10 cellular contexts compared by ENCODE assay signal in the genomic region with DNA sequence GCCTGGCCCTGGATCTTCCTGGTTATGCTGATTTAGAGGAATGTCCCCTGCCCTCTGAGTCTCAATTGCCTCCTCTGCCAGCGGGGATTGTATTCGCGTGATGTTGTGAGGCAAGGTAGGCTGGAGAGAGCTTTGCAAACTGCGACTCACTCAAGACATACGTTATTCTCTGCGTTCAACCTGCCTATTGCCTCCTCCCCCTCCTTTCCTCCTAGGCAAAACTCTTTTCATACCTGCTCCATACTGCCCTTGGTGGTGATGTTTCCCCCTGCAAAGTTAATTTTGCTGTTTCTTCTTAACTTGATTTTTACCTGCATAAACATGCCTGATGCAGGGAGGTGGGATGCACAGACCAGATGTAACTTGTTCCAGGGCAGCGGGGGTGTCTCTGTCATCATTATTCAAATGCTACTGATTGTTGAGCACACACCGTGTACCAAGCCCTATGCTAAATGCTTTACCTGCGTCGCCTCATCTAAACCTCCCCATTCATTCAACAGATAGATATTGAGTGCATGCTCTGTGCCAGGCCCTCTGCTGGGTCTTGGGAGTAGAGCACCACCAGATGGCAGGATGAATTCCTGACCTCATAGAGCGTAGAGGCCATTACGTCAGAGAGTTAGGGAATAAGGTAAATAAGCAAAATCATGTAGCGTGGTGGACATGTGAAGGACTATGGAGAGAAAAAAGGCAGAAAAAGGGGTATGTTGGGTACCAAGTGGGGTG. TPM values are rescaled to one million over a fixed set of nuclear protein-coding genes. Genes with fewer than 3 reads are reported as not detected.
DNase-seq lines count a peak whose midpoint lies in the region; ATAC-seq and TF ChIP-seq lines count a peak whose summit lies in the region.
"Had no signal": no experiment of that assay in that cellular context is flagged by ENCODE, and none has a peak within 500 bp of the region (broad histone marks: within the 10 kb centered on the region; RNA-seq: fewer than 3 reads in every experiment).

No MANE protein-coding gene starts in this region.

- POLR2A ChIA-PET in AG04450 (lab: Yijun Ruan, JAX): no interaction called here

- intact Hi-C loops in left ventricle myocardium superior (cut with micrococcal nuclease): no loop called here

- H3K4me3 ChIP-seq in AG04450 (ENCODE audit: low read depth, low read length): no peak overlapping the region

- in situ Hi-C loops in SK-MEL-5 (cut with HindIII; ENCODE audit: low pct_unique_long_range_greater_than_20kb, low sequenced_read_pairs): no loop called here

- H3K27me3 ChIP-seq in AG04450 (ENCODE audit: control insufficient read depth, insufficient read depth, low read length): peaks cover 4% of the 10 kb centered on the region

- DNase-seq in AG04450 (ENCODE audit: low read depth, low spot score) (no peak), HCEC 1CT (peak; percentile 11), SK-MEL-5 (ENCODE audit: low read depth, low spot score) (peak; percentile 63), left ventricle myocardium superior (no peak), GM03348 (ENCODE audit: low spot score) (no peak), inferior parietal cortex (ENCODE audit: extremely low spot score) (no peak), medulla oblongata (ENCODE audit: extremely low spot score) (no peak)
- DNase-seq in activated naive CD4-positive, alpha-beta T cell (lab: John Stamatoyannopoulos, UW): no peak
- DNase-seq: left cardiac atrium, T1000 had no signal

- peak; percentile 20; the same call in 1 of the 2 replicates for TF ChIP-seq CTCF in AG04450 (IDR thresholded peaks at IDR 0.05; ENCODE audit: low read depth, low read length)

- H3K9me3 ChIP-seq in AG04450 (ENCODE audit: control insufficient read depth, insufficient read depth, low read length): no peaks in the 10 kb centered on the region

- ATAC-seq in left ventricle myocardium superior: peak; percentile 63

- H3K27ac ChIP-seq in AG04450 (ENCODE audit: low read depth, low read length): no peak overlapping the region

- CTCF ChIA-PET in AG04450 (lab: Charles Lee): no interaction called here

RNA-seq across cellular contexts. Expression of a gene that starts 29.0 kb away (rescaled TPM):
- not detected in 2 replicates for polyA plus RNA-seq in AG04450 (2011; rRNA removed)
- polyA minus RNA-seq in AG04450 (2011; rRNA and poly(A)+ RNA removed): not detected in 2 replicates
- total RNA-seq in SK-MEL-5 (2014; rRNA removed; shearing (Covaris generic)): 0.03 TPM in 1 of 2 replicates, not detected in the other
- polyA plus RNA-seq in SK-MEL-5 (2015; cell fraction: cytosol; rRNA removed): 0.01 TPM in 1 of 2 replicates, not detected in the other
- polyA plus RNA-seq in SK-MEL-5 (2015; cell fraction: nucleus; rRNA removed): not detected in 2 replicates
- 11.6 TPM for total RNA-seq in left ventricle myocardium superior

Comparison
In these comparisons a context has a peak if more than half of its experiments do, and no peak if none do; other contexts are left out.
1. DNase-seq: peak in HCEC 1CT (single experiment) and SK-MEL-5 (single experiment); none in AG04450 (single experiment), left ventricle myocardium superior (single experiment), activated naive CD4-positive, alpha-beta T cell (0 of 4), GM03348 (single experiment), inferior parietal cortex (single experiment) and medulla oblongata (single experiment).
2. RNA of a gene that starts 29.0 kb away (total RNA-seq): 11.6 TPM in left ventricle myocardium superior (single experiment); 0.03 TPM in SK-MEL-5; every median in the first group is over 10 times any median in the second.